8 cellular contexts compared by ENCODE assay signal in genomic region chr12:27780612-27781408, GRCh38. TPM values are rescaled to one million over a fixed set of nuclear protein-coding genes. Genes with fewer than 3 reads are reported as not detected.
DNase-seq lines count a peak whose midpoint lies in the region; ATAC-seq and TF ChIP-seq lines count a peak whose summit lies in the region.

No MANE protein-coding gene starts in this region.

- H3K4me3 ChIP-seq in GM12875 (ENCODE audit: low read depth, low read length) = peak overlapping the region; percentile 89
- peak overlapping the region; percentile 81 for H3K4me3 ChIP-seq in GM23248
- H3K4me3 ChIP-seq in Karpas-422 (ENCODE audit: low read length) = peak overlapping the region; percentile 90
- peak overlapping the region; percentile 74 for H3K4me3 ChIP-seq in mucosa of stomach (ENCODE audit: low read length)
- H3K4me3 ChIP-seq in upper lobe of left lung = peak overlapping the region; percentile 63 to 85 (median 74)

- H3K36me3 Mint-ChIP-seq in effector memory CD8-positive, alpha-beta T cell (ENCODE audit: insufficient read depth) = peaks cover 7% of the 10 kb centered on the region

- H3K27me3 ChIP-seq in GM23248 (replicated peaks; ENCODE audit: insufficient read depth) (no peaks in the 10 kb centered on the region), Karpas-422 (ENCODE audit: low read length) (no peaks in the 10 kb centered on the region), mucosa of stomach (ENCODE audit: control insufficient read depth, insufficient read depth, low read length) (no peaks in the 10 kb centered on the region), upper lobe of left lung (no peaks in the 10 kb centered on the region)

- peak overlapping the region; percentile 76 to 85 for H3K4me3 Mint-ChIP-seq in effector memory CD8-positive, alpha-beta T cell

- H3F3A ChIP-seq in GM23248 (ENCODE audit: insufficient read depth) = peaks cover 21% of the 10 kb centered on the region

- H3K9ac ChIP-seq in GM23248 (peak overlapping the region; percentile 89), Karpas-422 (ENCODE audit: low read length) (peak overlapping the region; percentile 88), mucosa of stomach (ENCODE audit: low read length) (peak overlapping the region; percentile 81)

- DNase-seq in GM23248 (peak; percentile 64), Karpas-422 (peak; percentile 73), UCSD-AML1 (lab: John Stamatoyannopoulos, UW; ENCODE audit: unreplicated experiment) (peak; percentile 56), upper lobe of left lung (peak in 1 of 2 donors; percentile 51), GOT3 (lab: John Stamatoyannopoulos, UW) (no peak)
- no peak for DNase-seq in effector memory CD8-positive, alpha-beta T cell

- H3K4me1 ChIP-seq in GM23248 (ENCODE audit: insufficient read depth) (peaks cover 21% of the 10 kb centered on the region), Karpas-422 (ENCODE audit: low read length) (peaks cover 38% of the 10 kb centered on the region), mucosa of stomach (ENCODE audit: control insufficient read depth, insufficient read depth, low read length) (peaks cover 16% of the 10 kb centered on the region), upper lobe of left lung (peaks cover 13 to 40% (median 20%) of the 10 kb centered on the region in 4 donors)

- no peak for TF ChIP-seq POLR2A in upper lobe of left lung (IDR thresholded peaks at IDR 0.05)

- peaks cover 26 to 36% of the 10 kb centered on the region in 2 donors for H3K4me1 Mint-ChIP-seq in effector memory CD8-positive, alpha-beta T cell (ENCODE audit: low read depth in 2 of 2)

- in situ Hi-C loops in GM23248 (cut with MboI) = no loop called here

- H4K20me1 ChIP-seq in GM23248 (ENCODE audit: insufficient read depth) = no peaks in the 10 kb centered on the region
- no peaks in the 10 kb centered on the region for H4K20me1 ChIP-seq in Karpas-422 (ENCODE audit: insufficient read depth, low read depth, low read length)

- H3K36me3 ChIP-seq in GM23248 (ENCODE audit: low read depth) = no peaks in the 10 kb centered on the region
- H3K36me3 ChIP-seq in Karpas-422 (ENCODE audit: insufficient read depth, low read length) = peaks cover 4% of the 10 kb centered on the region
- no peaks in the 10 kb centered on the region for H3K36me3 ChIP-seq in mucosa of stomach (ENCODE audit: control insufficient read depth, insufficient read depth, low read length)
- no peaks in the 10 kb centered on the region for H3K36me3 ChIP-seq in upper lobe of left lung

- WGBS in GM23248 (ENCODE audit: low coverage in 1 of 2, low lambda C conversion rate in 2 of 2, missing lambda C conversion rate in 2 of 2), 2 experiments = 14 to 20% methylated on average over 24 to 27 of the region's 27 CpGs
- 13 to 43% methylated on average over 10 to 19 of the region's 27 CpGs for WGBS in upper lobe of left lung, 2 donors

- H3K27ac Mint-ChIP-seq in effector memory CD8-positive, alpha-beta T cell = peak overlapping the region; percentile 51 to 80

- ATAC-seq in effector memory CD8-positive, alpha-beta T cell (replicated peaks) = peak; percentile 39
- ATAC-seq in upper lobe of left lung (ENCODE audit: low FRiP score in 2 of 2) = peak; percentile 41 to 81

- peaks cover 55% of the 10 kb centered on the region for H3K79me2 ChIP-seq in GM23248 (ENCODE audit: insufficient read depth)
- peaks cover 59% of the 10 kb centered on the region for H3K79me2 ChIP-seq in Karpas-422 (ENCODE audit: low read length)

- no peaks in the 10 kb centered on the region for H3K9me2 ChIP-seq in GM23248 (ENCODE audit: insufficient read depth)
- H3K9me2 ChIP-seq in Karpas-422 (replicated peaks; ENCODE audit: insufficient read depth, low read length) = no peaks in the 10 kb centered on the region

- H3K4me2 ChIP-seq in GM23248 (ENCODE audit: unreplicated experiment) (peak overlapping the region; percentile 78), Karpas-422 (ENCODE audit: low read depth, low read length, poor library complexity, severe bottlenecking) (peak overlapping the region; percentile 88)

- H3K27ac ChIP-seq in GM23248 (peak overlapping the region; percentile 76), Karpas-422 (ENCODE audit: low read length) (peak overlapping the region; percentile 51), upper lobe of left lung (peak overlapping the region; percentile 85 to 89 (median 88))

- peak overlapping the region; percentile 72 for H2AFZ ChIP-seq in GM23248
- H2AFZ ChIP-seq in Karpas-422 (ENCODE audit: low read length) = peak overlapping the region; percentile 42; the same call in 1 of the 2 replicates

- H3K9me3 ChIP-seq in GM23248 (ENCODE audit: low read depth) (no peaks in the 10 kb centered on the region), Karpas-422 (ENCODE audit: low read length) (no peaks in the 10 kb centered on the region), mucosa of stomach (ENCODE audit: control insufficient read depth, low read length) (no peaks in the 10 kb centered on the region), upper lobe of left lung (no peaks in the 10 kb centered on the region)

- no peak for TF ChIP-seq EP300 in upper lobe of left lung (IDR thresholded peaks at IDR 0.05)

- H3K9me3 Mint-ChIP-seq in effector memory CD8-positive, alpha-beta T cell = no peaks in the 10 kb centered on the region

- TF ChIP-seq CTCF in GM12875 (IDR thresholded peaks at IDR 0.05; ENCODE audit: borderline replicate concordance, insufficient read depth, low read depth, low read length) = no peak
- no peak for TF ChIP-seq CTCF in upper lobe of left lung (IDR thresholded peaks at IDR 0.05)

- no peaks in the 10 kb centered on the region for H3K27me3 Mint-ChIP-seq in effector memory CD8-positive, alpha-beta T cell

RNA-seq across cellular contexts. Expression of gene MANSC4, which starts 0.8 kb away (rescaled TPM):
- not detected in 2 replicates for total RNA-seq in GM23248 (2014; rRNA removed; shearing (Covaris generic))
- not detected in 2 replicates for polyA plus RNA-seq in GM23248 (2016; fragmentation: Nextera tagmentation; extraction: Ambion mirVana)
- not detected in 2 replicates for total RNA-seq in Karpas-422 (2014; rRNA removed; shearing (Covaris generic); ENCODE audit: low replicate concordance)
- not detected for total RNA-seq in upper lobe of left lung

RNA-seq across cellular contexts. Expression of gene KLHL42, which starts 0.8 kb away (rescaled TPM):
- total RNA-seq in GM23248 (2014; rRNA removed; shearing (Covaris generic)) = 24.0 and 24.8 TPM in 2 replicates
- polyA plus RNA-seq in GM23248 (2016; fragmentation: Nextera tagmentation; extraction: Ambion mirVana) = 13.6 and 15.3 TPM in 2 replicates
- total RNA-seq in Karpas-422 (2014; rRNA removed; shearing (Covaris generic); ENCODE audit: low replicate concordance) = 23.7 and 43.9 TPM in 2 replicates
- total RNA-seq in upper lobe of left lung = 10 to 100 TPM; 18.5 to 46.1 (median 22.6) TPM

Comparison
In these comparisons a context has a peak if more than half of its experiments do, and no peak if none do; other contexts are left out.
1. DNase-seq: peak in GM23248 (single experiment), Karpas-422 (single experiment) and UCSD-AML1 (single experiment); none in effector memory CD8-positive, alpha-beta T cell (0 of 3) and GOT3 (single experiment).
2. Peak in every context shown above with its lines, with median percentiles within 50 percentile points of each other: H3K4me3 ChIP-seq, H3K27ac ChIP-seq and H3K9ac ChIP-seq.